16 cellular contexts compared by ENCODE assay signal in genomic region chr2:182616471-182617393, GRCh38.
DNase-seq lines count a peak whose midpoint lies in the region; ATAC-seq, FAIRE-seq and TF ChIP-seq lines count a peak whose summit lies in the region.
"Had no signal": no experiment of that assay in that cellular context is flagged by ENCODE, and none has a peak within 500 bp of the region (broad histone marks: within the 10 kb centered on the region; RNA-seq: fewer than 3 reads in every experiment).

No MANE protein-coding gene starts in this region.

- H3K27me3 ChIP-seq in MG63 (no peaks in the 10 kb centered on the region), endothelial cell of umbilical vein (ENCODE audit: control insufficient read depth in 2 of 2, insufficient read depth in 2 of 2, low read length in 2 of 2) (no peaks in the 10 kb centered on the region), osteoblast (ENCODE audit: insufficient read depth, low read length) (no peaks in the 10 kb centered on the region)

- BruUV-seq in endothelial cell of umbilical vein (replicated peaks; lab: Mats Ljungman, UMichigan), result no TSS peak

- in situ Hi-C loops in Caki2 (cut with HindIII; ENCODE audit: low pct_unique_long_range_greater_than_20kb, low sequenced_read_pairs), result no loop called here

- peak; percentile 86 for DNase-seq in Caki2 (ENCODE audit: low read depth)
- DNase-seq in MG63, result peak; percentile 24
- DNase-seq in endothelial cell of umbilical vein (ENCODE audit: low read depth, low spot score), result peak; percentile 96
- DNase-seq in osteoblast (ENCODE audit: insufficient read length, low spot score, missing footprints), result peak; percentile 67
- no peak for DNase-seq in NCI-H82 treated with DMSO at 0.1 percent for 48 hours (lab: John Stamatoyannopoulos, UW; ENCODE audit: unreplicated experiment)
- DNase-seq: activated CD8-positive, alpha-beta memory T cell treated with anti-CD3 and anti-CD28 coated beads, Interleukin-2, amount 10 ng/mL, durations not matched to agents 7 days and 5 days; cortex of kidney; glutamatergic neuron; NCI-H1694 treated with DMSO at 0.1 percent for 48 hours; NCI-H82; SHP77 treated with DMSO at 0.1 percent for 48 hours; substantia nigra had no signal

- no peaks in the 10 kb centered on the region for H3K9me3 ChIP-seq in MG63
- no peaks in the 10 kb centered on the region for H3K9me3 ChIP-seq in endothelial cell of umbilical vein (replicated peaks; ENCODE audit: control insufficient read depth, insufficient read depth, low read length)
- H3K9me3 ChIP-seq in osteoblast (ENCODE audit: low read depth, low read length), result no peaks in the 10 kb centered on the region

- H3K27ac ChIP-seq in endothelial cell of umbilical vein (ENCODE audit: insufficient read depth, low read depth, low read length), result peak overlapping the region; percentile 79
- H3K27ac ChIP-seq in osteoblast (ENCODE audit: low read depth, low read length), result peak overlapping the region; percentile 75
- H3K27ac ChIP-seq: skin epidermis had no signal

- H3K79me2 ChIP-seq in endothelial cell of umbilical vein (ENCODE audit: control insufficient read depth, insufficient read depth, low read length) (no peaks in the 10 kb centered on the region), osteoblast (ENCODE audit: insufficient read depth, low read length) (no peaks in the 10 kb centered on the region)

- POLR2A ChIA-PET in endothelial cell of umbilical vein (lab: Charles Lee), result no interaction called here

- H3K9ac ChIP-seq in endothelial cell of umbilical vein (replicated peaks; ENCODE audit: extremely low read depth, insufficient read depth, low read length), result no peak overlapping the region

- no peak for ATAC-seq in GM18861 (IDR thresholded peaks at IDR 0.05; ENCODE audit: unreplicated experiment)
- ATAC-seq in GM19328 (IDR thresholded peaks at IDR 0.05; ENCODE audit: unreplicated experiment), result no peak
- ATAC-seq in HG02798 (IDR thresholded peaks at IDR 0.05; ENCODE audit: poor library complexity, unreplicated experiment), result no peak
- ATAC-seq: activated CD8-positive, alpha-beta memory T cell treated with anti-CD3 and anti-CD28 coated beads, Interleukin-2, amount 10 ng/mL, durations not matched to agents 7 days and 5 days had no signal

- H3K9me1 ChIP-seq in endothelial cell of umbilical vein (replicated peaks; ENCODE audit: control insufficient read depth, extremely low read depth, insufficient read depth, low read length), result no peaks in the 10 kb centered on the region

- H4K20me1 ChIP-seq in endothelial cell of umbilical vein (replicated peaks; ENCODE audit: control insufficient read depth, extremely low read depth, insufficient read depth, low read length) (no peaks in the 10 kb centered on the region), osteoblast (ENCODE audit: insufficient read depth, low read length) (no peaks in the 10 kb centered on the region)

- TF ChIP-seq CTCF in endothelial cell of umbilical vein (IDR thresholded peaks at IDR 0.05; ENCODE audit: extremely low read depth in 1 of 2, insufficient read depth in 1 of 2, low read depth in 1 of 2, low read length in 2 of 2), result no peak
- no peak for TF ChIP-seq CTCF in osteoblast (IDR thresholded peaks at IDR 0.05; ENCODE audit: extremely low read depth, low read depth, low read length)

- H3K4me3 ChIP-seq in MG63 (no peak overlapping the region), endothelial cell of umbilical vein (replicated peaks in 1 of 3; ENCODE audit: insufficient read depth in 1 of 3, low read depth in 1 of 3, low read length in 3 of 3) (no peak overlapping the region), osteoblast (ENCODE audit: insufficient read depth, low read length) (no peak overlapping the region)
- H3K4me3 ChIP-seq: skin epidermis had no signal

- H2AFZ ChIP-seq in endothelial cell of umbilical vein (ENCODE audit: low read depth, low read length) (no peak overlapping the region), osteoblast (ENCODE audit: low read length) (no peak overlapping the region)

- intact Hi-C loops in endothelial cell of umbilical vein (cut with micrococcal nuclease), result loop anchor here (1.0 to 5.0 kb wide), 2 partner anchors 69 to 211 kb away; no protein-coding TSS in a partner anchor

- TF ChIP-seq POLR2A in endothelial cell of umbilical vein (IDR thresholded peaks at IDR 0.05; ENCODE audit: low read depth, low read length), result peak; percentile 66

- FAIRE-seq in endothelial cell of umbilical vein (lab: Jason Lieb, UNC), result peak; percentile 78

- dilution Hi-C loops in endothelial cell of umbilical vein (cut with MboI; ENCODE audit: extremely low pct_ligation_motif_present, low sequenced_read_pairs), result no loop called here

- no peaks in the 10 kb centered on the region for H3K36me3 ChIP-seq in MG63
- H3K36me3 ChIP-seq in endothelial cell of umbilical vein (ENCODE audit: control insufficient read depth in 2 of 2, extremely low read depth in 1 of 2, insufficient read depth in 2 of 2, low read length in 2 of 2), result no peaks in the 10 kb centered on the region
- no peaks in the 10 kb centered on the region for H3K36me3 ChIP-seq in osteoblast (ENCODE audit: insufficient read depth, low read length)

- H3K4me1 ChIP-seq in endothelial cell of umbilical vein (ENCODE audit: control insufficient read depth, extremely low read depth, insufficient read depth, low read length), result peaks cover 30% of the 10 kb centered on the region
- H3K4me1 ChIP-seq in osteoblast (ENCODE audit: insufficient read depth, low read length), result peaks cover 30% of the 10 kb centered on the region

- CTCF ChIA-PET in endothelial cell of umbilical vein (lab: Charles Lee), result no interaction called here

- H3K4me2 ChIP-seq in endothelial cell of umbilical vein (ENCODE audit: insufficient read depth, low read length) (no peak overlapping the region), osteoblast (ENCODE audit: insufficient read depth, low read length) (peak overlapping the region; percentile 8)

TF ChIP-seq in endothelial cell of umbilical vein, 7 proteins besides CTCF, POLR2A, EP300 and RAD21:
- TF ChIP-seq POLR2AphosphoS5 (IDR thresholded peaks at IDR 0.05; ENCODE audit: insufficient read depth, low read depth, low read length) (peak; percentile 89), EZH2 (IDR thresholded peaks at IDR 0.05; ENCODE audit: borderline replicate concordance, low read depth, low read length, severe bottlenecking) (no peak), JUN (IDR thresholded peaks at IDR 0.05; ENCODE audit: borderline replicate concordance, insufficient read depth, insufficient read length, low read depth) (peak; percentile 69), GATA2 (IDR thresholded peaks at IDR 0.05; ENCODE audit: insufficient read depth, insufficient read length, low read depth, low read length) (peak; percentile 96), FOS (IDR thresholded peaks at IDR 0.05; ENCODE audit: borderline replicate concordance, insufficient read depth, low read length) (peak; percentile 70), MYC (IDR thresholded peaks at IDR 0.05; ENCODE audit: low read depth, low read length) (no peak), MAX (IDR thresholded peaks at IDR 0.05; ENCODE audit: insufficient read depth, insufficient read length) (no peak)
